8 cellular contexts compared by ENCODE assay signal in genomic region chr1:33256701-33257387, GRCh38. TPM values are rescaled to one million over a fixed set of nuclear protein-coding genes. Genes with fewer than 3 reads are reported as not detected.
DNase-seq lines count a peak whose midpoint lies in the region; TF ChIP-seq lines count a peak whose summit lies in the region.

No MANE protein-coding gene starts in this region.

- H3K27ac ChIP-seq in HUES64 (ENCODE audit: low read depth, low read length), result peak overlapping the region; percentile 65
- peak overlapping the region; percentile 86 for H3K27ac ChIP-seq in RWPE1
- H3K27ac ChIP-seq in temporal lobe (ENCODE audit: low read depth, low read length), result peak overlapping the region; percentile 50

- H3K9ac ChIP-seq in HUES64 (ENCODE audit: low read depth, low read length), result peak overlapping the region; percentile 94

- POLR2A ChIA-PET in RWPE1 (lab: Yijun Ruan, JAX; ENCODE audit: low non-redundant PET), result no interaction called here

- WGBS in HUES64, result 1% methylated on average over 61 of the region's 62 CpGs

- H3K36me3 Mint-ChIP-seq in neural crest cell (ENCODE audit: low read depth), result no peaks in the 10 kb centered on the region

- peak overlapping the region; percentile 96 for H3K4me3 ChIP-seq in HUES64 (ENCODE audit: low read length)
- H3K4me3 ChIP-seq in foreskin fibroblast (ENCODE audit: low read depth in 1 of 2, low read length in 2 of 2), result peak overlapping the region; percentile 56 to 87

- CTCF ChIA-PET in RWPE1 (lab: Yijun Ruan, JAX), result interaction anchor here (0.7 to 0.8 kb wide), 2 partner anchors 36 to 38 kb away, joined by 4 read pairs; no protein-coding TSS in a partner anchor

- H3K27me3 Mint-ChIP-seq in neural crest cell (ENCODE audit: low read depth), result no peaks in the 10 kb centered on the region

- peak; percentile 22 for DNase-seq in NK-92 treated with Interleukin-12 subunit alpha and Interleukin-12 subunit beta, amount 100 ng/mL, for 24 hours (lab: John Stamatoyannopoulos, UW)
- DNase-seq in NK-92 (lab: John Stamatoyannopoulos, UW; ENCODE audit: unreplicated experiment) (no peak), RWPE1 (ENCODE audit: low spot score) (peak; percentile 73), activated gamma-delta T cell treated with Interleukin-2 at 50 U/mL for 16 hours (peak; percentile 43), foreskin fibroblast (peak; percentile 71 to 88), neural crest cell (ENCODE audit: low read depth, low spot score) (peak; percentile 29)

- H3K27ac Mint-ChIP-seq in neural crest cell (ENCODE audit: unreplicated experiment), result peak overlapping the region; percentile 99

- peak overlapping the region; percentile 99 for H3K4me3 Mint-ChIP-seq in neural crest cell

- no peak for TF ChIP-seq CTCF in RWPE1 (conservative IDR thresholded peaks at IDR 0.05; ENCODE audit: low read depth)
- no peak for TF ChIP-seq CTCF in foreskin fibroblast (IDR thresholded peaks at IDR 0.05; ENCODE audit: low read depth, low read length)
- no peak for TF ChIP-seq CTCF in neural crest cell (conservative IDR thresholded peaks at IDR 0.05)

- peaks cover 14% of the 10 kb centered on the region for H3K4me1 ChIP-seq in HUES64 (ENCODE audit: insufficient read depth, low read length)

- no peaks in the 10 kb centered on the region for H3K27me3 ChIP-seq in HUES64 (ENCODE audit: insufficient read depth, low read length)

- H3K9me3 Mint-ChIP-seq in neural crest cell, result no peaks in the 10 kb centered on the region

- peaks cover 44% of the 10 kb centered on the region for H3K4me1 Mint-ChIP-seq in neural crest cell

- no peaks in the 10 kb centered on the region for H3K9me3 ChIP-seq in HUES64 (ENCODE audit: insufficient read depth, low read depth, low read length)

- H3K36me3 ChIP-seq in HUES64 (ENCODE audit: insufficient read depth, low read length), result no peaks in the 10 kb centered on the region

RNA-seq across cellular contexts. Expression of gene ZNF362, which starts 0.6 kb away (rescaled TPM):
- polyA plus RNA-seq in HUES64 (2013, experiment 1 of 2), result 20.9 TPM
- polyA plus RNA-seq in HUES64 (2013, experiment 2 of 2), result 27.5 TPM
- total RNA-seq in neural crest cell (56.3 and 59.3 TPM in 2 replicates), temporal lobe (15.5 TPM)
